In the genomic region with DNA sequence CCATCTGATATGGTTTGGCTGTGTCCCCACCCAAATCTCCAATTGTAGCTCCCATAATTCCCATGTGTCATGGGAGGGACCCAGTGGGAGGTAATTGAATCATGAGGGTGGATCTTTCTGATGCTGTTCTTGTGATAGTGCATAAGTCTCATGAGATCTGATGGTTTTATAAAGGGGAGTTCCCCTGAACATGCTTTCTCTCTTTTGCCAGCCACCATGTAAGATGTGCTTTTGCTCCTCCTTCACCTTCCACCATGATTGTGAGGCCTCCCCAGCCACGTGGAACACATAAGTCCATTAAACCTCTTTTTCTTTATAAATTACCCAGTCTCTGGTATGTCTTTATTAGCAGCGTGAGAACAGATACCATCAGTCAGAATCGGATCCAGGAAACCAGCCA, we compare ENCODE assay signal across 10 cellular contexts. TPM values are rescaled to one million over a fixed set of nuclear protein-coding genes. Genes with fewer than 3 reads are reported as not detected.
"Had no signal": no experiment of that assay in that cellular context is flagged by ENCODE, and none has a peak within 500 bp of the region (broad histone marks: within the 10 kb centered on the region; RNA-seq: fewer than 3 reads in every experiment).

No MANE protein-coding gene starts in this region.

RNA-seq across cellular contexts. Expression of a gene that starts 2.5 kb away (rescaled TPM):
- total RNA-seq: OCI-LY7; PC-3; PC-9; RPMI7951; SJSA1; SK-MEL-5; T-helper 1 cell treated with Interleukin-12 subunit alpha and Interleukin-12 subunit beta and Interleukin-4 antibody, amounts not matched to agents 30 ng/mL and 1 ng/mL, for 36 hours had no signal

RNA-seq across cellular contexts. Expression of a gene that starts 30.7 kb away (rescaled TPM):
- total RNA-seq: OCI-LY7; PC-3; PC-9; SJCRH30; SJSA1; SK-MEL-5; T-cell; T-helper 1 cell treated with Interleukin-12 subunit alpha and Interleukin-12 subunit beta and Interleukin-4 antibody, amounts not matched to agents 30 ng/mL and 1 ng/mL, for 36 hours had no signal
- polyA plus RNA-seq: SK-N-SH had no signal
